In the genomic region with DNA sequence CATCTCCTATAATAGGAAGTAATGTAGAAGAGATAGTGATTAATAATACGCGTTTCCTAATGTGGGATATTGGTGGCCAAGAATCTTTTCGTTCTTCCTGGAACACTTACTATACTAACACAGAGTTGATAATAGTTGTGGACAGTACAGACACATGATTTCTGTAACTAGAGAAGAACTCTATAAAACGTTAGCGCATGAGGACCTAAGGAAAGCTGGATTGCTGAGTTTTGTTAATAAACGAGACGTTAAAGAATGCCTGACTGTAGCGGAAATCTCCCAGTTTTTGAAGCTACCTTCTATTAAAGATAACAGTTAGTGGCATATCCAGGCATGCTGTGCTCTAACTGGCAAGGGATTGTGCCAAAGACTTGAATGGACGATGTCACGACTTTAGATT, we compare ENCODE assay signal across 18 cellular contexts.
DNase-seq lines count a peak whose midpoint lies in the region; ATAC-seq and TF ChIP-seq lines count a peak whose summit lies in the region.
"Had no signal": no experiment of that assay in that cellular context is flagged by ENCODE, and none has a peak within 500 bp of the region (broad histone marks: within the 10 kb centered on the region; RNA-seq: fewer than 3 reads in every experiment).

No MANE protein-coding gene starts in this region.

- H4K20me1 ChIP-seq in osteoblast (ENCODE audit: insufficient read depth, low read length): no peaks in the 10 kb centered on the region
- H4K20me1 ChIP-seq: BLaER1 treated with 17β-estradiol and CSF1 and Interleukin-3, amounts not matched to agents 10 nM and 100 nM had no signal

- H3K36me3 Mint-ChIP-seq in WTC11: no peaks in the 10 kb centered on the region
- H3K36me3 Mint-ChIP-seq in naive thymus-derived CD4-positive, alpha-beta T cell: no peaks in the 10 kb centered on the region
- H3K36me3 Mint-ChIP-seq: CD8-positive, alpha-beta T cell had no signal

- ATAC-seq in WTC11: no peak
- ATAC-seq in naive thymus-derived CD4-positive, alpha-beta T cell: no peak
- ATAC-seq: CD8-positive, alpha-beta T cell; GM12878 had no signal

- 75% methylated on average over 10 of the region's 10 CpGs for WGBS in esophagus muscularis mucosa

- peaks cover 8% of the 10 kb centered on the region for H3K27me3 ChIP-seq in A673 (replicated peaks; ENCODE audit: insufficient read depth, low read depth, low read length, poor library complexity)
- peaks cover 0 to 16% (median 0%) of the 10 kb centered on the region in 4 donors for H3K27me3 ChIP-seq in esophagus muscularis mucosa
- H3K27me3 ChIP-seq in osteoblast (ENCODE audit: insufficient read depth, low read length): peaks cover 52% of the 10 kb centered on the region
- H3K27me3 ChIP-seq in naive thymus-derived CD4-positive, alpha-beta T cell (ENCODE audit: control insufficient read depth in 2 of 2, insufficient read depth in 2 of 2, low read length in 2 of 2): peaks cover 0 to 10% of the 10 kb centered on the region in 2 donors
- H3K27me3 ChIP-seq: BLaER1 treated with 17β-estradiol and CSF1 and Interleukin-3, amounts not matched to agents 10 nM and 100 nM had no signal

- intact Hi-C loops in A673 (cut with micrococcal nuclease; ENCODE audit: unreplicated experiment) (loop anchor here (5.0 kb wide), 1 partner anchor 41 kb away; no protein-coding TSS in a partner anchor), esophagus muscularis mucosa (cut with DNase I) (no loop called here)
- intact Hi-C loops in naive thymus-derived CD4-positive, alpha-beta T cell (cut with micrococcal nuclease): no loop called here

- H3K4me1 Mint-ChIP-seq in WTC11: peaks cover 68% of the 10 kb centered on the region
- H3K4me1 Mint-ChIP-seq in naive thymus-derived CD4-positive, alpha-beta T cell: peaks cover 0 to 4% (median 0%) of the 10 kb centered on the region in 7 donors

- TF ChIP-seq POLR2A in esophagus muscularis mucosa (IDR thresholded peaks at IDR 0.05; ENCODE audit: low read depth): no peak

- no peaks in the 10 kb centered on the region for H3K79me2 ChIP-seq in osteoblast (ENCODE audit: insufficient read depth, low read length)

- H3K4me3 ChIP-seq in A673 (ENCODE audit: low read depth, low read length, poor library complexity, severe bottlenecking) (peak overlapping the region; percentile 25), esophagus muscularis mucosa (peak overlapping the region; percentile 36 to 46 (median 38)), osteoblast (ENCODE audit: insufficient read depth, low read length) (no peak overlapping the region)
- H3K4me3 ChIP-seq in naive thymus-derived CD4-positive, alpha-beta T cell (ENCODE audit: low read length): no peak overlapping the region
- H3K4me3 ChIP-seq: BLaER1 treated with 17β-estradiol and CSF1 and Interleukin-3, amounts not matched to agents 10 nM and 100 nM; GM12878; GM23248 had no signal

- no peaks in the 10 kb centered on the region for H3K9me3 Mint-ChIP-seq in WTC11
- no peaks in the 10 kb centered on the region for H3K9me3 Mint-ChIP-seq in naive thymus-derived CD4-positive, alpha-beta T cell
- H3K9me3 Mint-ChIP-seq: CD8-positive, alpha-beta T cell had no signal

- H3K4me1 ChIP-seq in A673 (ENCODE audit: insufficient read depth, low read length, poor library complexity, severe bottlenecking) (peaks cover 4% of the 10 kb centered on the region), esophagus muscularis mucosa (peaks cover 7 to 9% (median 8%) of the 10 kb centered on the region in 4 donors), osteoblast (ENCODE audit: insufficient read depth, low read length) (peaks cover 8% of the 10 kb centered on the region)
- no peaks in the 10 kb centered on the region for H3K4me1 ChIP-seq in naive thymus-derived CD4-positive, alpha-beta T cell (ENCODE audit: control insufficient read depth in 2 of 2, insufficient read depth in 2 of 2, low read length in 2 of 2)

- H3K27me3 Mint-ChIP-seq in WTC11 (ENCODE audit: low read depth): peaks cover 2% of the 10 kb centered on the region; the same call in 1 of the 2 replicates
- peaks cover 42 to 61% (median 49%) of the 10 kb centered on the region in 5 donors for H3K27me3 Mint-ChIP-seq in naive thymus-derived CD4-positive, alpha-beta T cell

- H3K27ac ChIP-seq in A673 (ENCODE audit: low read depth, low read length, poor library complexity, severe bottlenecking): no peak overlapping the region
- H3K27ac ChIP-seq in esophagus muscularis mucosa (replicated peaks in 1 of 4): peak overlapping the region in 1 of 4 donors; percentile 35
- H3K27ac ChIP-seq in osteoblast (ENCODE audit: low read depth, low read length): no peak overlapping the region
- no peak overlapping the region for H3K27ac ChIP-seq in naive thymus-derived CD4-positive, alpha-beta T cell (ENCODE audit: low read depth, low read length)
- H3K27ac ChIP-seq: BLaER1 treated with 17β-estradiol and CSF1 and Interleukin-3, amounts not matched to agents 10 nM and 100 nM; GM23248 had no signal

- TF ChIP-seq CTCF in A673 (conservative IDR thresholded peaks at IDR 0.05; ENCODE audit: low read depth, low read length) (no peak), WTC11 (IDR thresholded peaks at IDR 0.05) (no peak), esophagus muscularis mucosa (IDR thresholded peaks at IDR 0.05) (no peak), osteoblast (IDR thresholded peaks at IDR 0.05; ENCODE audit: extremely low read depth, low read depth, low read length) (no peak)

- CTCF ChIA-PET in A673 (lab: Charles Lee): no interaction called here
- CTCF ChIA-PET in WTC11 (lab: Charles Lee): interaction anchor here (1.5 kb wide), 1 partner anchor 21 kb away, joined by 6 read pairs; no protein-coding TSS in a partner anchor
- CTCF ChIA-PET in naive thymus-derived CD4-positive, alpha-beta T cell (lab: Charles Lee): no interaction called here

- no peaks in the 10 kb centered on the region for H3K36me3 ChIP-seq in A673 (ENCODE audit: insufficient read depth, low read length, poor library complexity, severe bottlenecking)
- no peaks in the 10 kb centered on the region for H3K36me3 ChIP-seq in esophagus muscularis mucosa
- H3K36me3 ChIP-seq in osteoblast (ENCODE audit: insufficient read depth, low read length): no peaks in the 10 kb centered on the region
- H3K36me3 ChIP-seq in naive thymus-derived CD4-positive, alpha-beta T cell (ENCODE audit: control insufficient read depth in 2 of 3, insufficient read depth in 3 of 3, low read length in 3 of 3): no peaks in the 10 kb centered on the region
- H3K36me3 ChIP-seq: BLaER1 treated with 17β-estradiol and CSF1 and Interleukin-3, amounts not matched to agents 10 nM and 100 nM had no signal

- no peak overlapping the region for H2AFZ ChIP-seq in osteoblast (ENCODE audit: low read length)
- H2AFZ ChIP-seq: GM23248 had no signal

- POLR2A ChIA-PET in A673 (lab: Charles Lee; ENCODE audit: low non-redundant PET) (no interaction called here), WTC11 (lab: Charles Lee) (no interaction called here)
- POLR2A ChIA-PET in naive thymus-derived CD4-positive, alpha-beta T cell (lab: Charles Lee): no interaction called here

- no peak overlapping the region for H3K4me2 ChIP-seq in osteoblast (ENCODE audit: insufficient read depth, low read length)
- H3K4me2 ChIP-seq: BLaER1 treated with 17β-estradiol and CSF1 and Interleukin-3, amounts not matched to agents 10 nM and 100 nM had no signal

- no TSS peak for BruUV-seq in A673 (replicated peaks; lab: Mats Ljungman, UMichigan)

- no peak overlapping the region; the same call in 1 of the 2 replicates for H3K4me3 Mint-ChIP-seq in WTC11
- H3K4me3 Mint-ChIP-seq in naive thymus-derived CD4-positive, alpha-beta T cell: no peak overlapping the region
- H3K4me3 Mint-ChIP-seq: CD8-positive, alpha-beta T cell had no signal

- peak overlapping the region; percentile 18; the same call in 1 of the 2 replicates for H3K27ac Mint-ChIP-seq in WTC11
- no peak overlapping the region for H3K27ac Mint-ChIP-seq in naive thymus-derived CD4-positive, alpha-beta T cell
- H3K27ac Mint-ChIP-seq: CD8-positive, alpha-beta T cell had no signal

- no peak for TF ChIP-seq EP300 in esophagus muscularis mucosa (IDR thresholded peaks at IDR 0.05)

- H3K9me3 ChIP-seq in A673 (ENCODE audit: low read depth, low read length, poor library complexity, severe bottlenecking): no peaks in the 10 kb centered on the region
- no peaks in the 10 kb centered on the region for H3K9me3 ChIP-seq in esophagus muscularis mucosa
- no peaks in the 10 kb centered on the region for H3K9me3 ChIP-seq in osteoblast (ENCODE audit: low read depth, low read length)
- no peaks in the 10 kb centered on the region for H3K9me3 ChIP-seq in naive thymus-derived CD4-positive, alpha-beta T cell (ENCODE audit: control insufficient read depth in 2 of 3, low read length in 3 of 3)

- DNase-seq in A673 (ENCODE audit: low spot score) (no peak), WTC11 (ENCODE audit: low spot score) (no peak), esophagus muscularis mucosa (ENCODE audit: extremely low spot score) (no peak), osteoblast (ENCODE audit: insufficient read length, low spot score, missing footprints) (peak; percentile 59), RKO (ENCODE audit: low spot score) (no peak)
- no peak for DNase-seq in naive thymus-derived CD4-positive, alpha-beta T cell
- no peak for DNase-seq in activated effector memory CD4-positive, alpha-beta T cell treated with Interleukin-2 at 50 U/mL for 16 hours
- DNase-seq: Calu3; CD8-positive, alpha-beta T cell; KBM-7; NCI-H1105; NCI-H2081 treated with DMSO at 0.1 percent for 48 hours; NCI-H446 treated with DMSO at 0.1 percent for 48 hours; NK-92 treated with Interleukin-12 subunit alpha and Interleukin-12 subunit beta, amount 100 ng/mL, for 24 hours; SHP77 had no signal

TF ChIP-seq in WTC11, 78 proteins besides CTCF, POLR2A, EP300 and RAD21 (continues in another document):
- TF ChIP-seq JUN (CRISPR knock-in tag; IDR thresholded peaks at IDR 0.05) (no peak), ZBTB21 (CRISPR knock-in tag; IDR thresholded peaks at IDR 0.05; ENCODE audit: borderline replicate concordance) (no peak)

Comparison
In these comparisons a context has a peak if more than half of its experiments do, and no peak if none do; other contexts are left out.
1. H3K4me3 ChIP-seq: peak in A673 (single experiment) and esophagus muscularis mucosa (4 of 4); none in osteoblast (single experiment) and naive thymus-derived CD4-positive, alpha-beta T cell (single experiment).